In the genomic region with DNA sequence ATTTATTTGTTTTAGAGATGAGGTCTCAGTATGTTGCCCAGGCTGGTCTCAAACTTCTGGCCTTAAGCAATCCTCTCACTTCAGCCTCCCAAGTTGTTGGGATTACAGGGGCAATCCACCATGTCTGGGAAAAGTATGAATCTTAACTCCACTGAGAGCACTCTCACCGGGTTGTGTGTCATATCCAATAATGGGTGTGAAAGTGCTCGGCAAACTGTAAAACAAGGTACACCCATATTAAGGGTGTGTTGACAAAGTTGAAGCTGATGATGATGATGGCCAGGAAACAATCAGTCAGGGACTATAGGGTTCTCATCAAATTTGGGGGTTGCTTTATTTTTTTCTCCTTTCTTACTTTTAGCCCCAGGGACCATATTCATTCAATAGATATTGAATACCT, we compare ENCODE assay signal across 23 cellular contexts. TPM values are rescaled to one million over a fixed set of nuclear protein-coding genes. Genes with fewer than 3 reads are reported as not detected.
"Had no signal": no experiment of that assay in that cellular context is flagged by ENCODE, and none has a peak within 500 bp of the region (broad histone marks: within the 10 kb centered on the region; RNA-seq: fewer than 3 reads in every experiment).

No MANE protein-coding gene starts in this region.

- H3K9ac ChIP-seq: parathyroid adenoma had no signal

- ATAC-seq: gastrocnemius medialis; right cardiac atrium; stimulated activated naive B cell treated with anti-CD40 and anti-IgM and Interleukin-4, amounts not matched to agents 10 μg/mL and 1 μg/mL and 100 μg/mL, for 72 hours; WTC11 had no signal

- H3K4me3 ChIP-seq: dorsolateral prefrontal cortex, esophagus squamous epithelium, gastrocnemius medialis, thoracic aorta had no signal

- H3K79me2 ChIP-seq: parathyroid adenoma had no signal

- FAIRE-seq: astrocyte had no signal

- H3K27ac ChIP-seq: dorsolateral prefrontal cortex, esophagus squamous epithelium, gastrocnemius medialis, parathyroid adenoma, thoracic aorta had no signal

- H3K36me3 ChIP-seq: esophagus squamous epithelium, gastrocnemius medialis, thoracic aorta had no signal

- DNase-seq: activated CD8-positive, alpha-beta memory T cell treated with anti-CD3 and anti-CD28 coated beads for 24 hours; activated CD8-positive, alpha-beta memory T cell treated with anti-CD3 and anti-CD28 coated beads, Interleukin-2, amount 50 U/mL, for 4 hours; activated naive CD4-positive, alpha-beta T cell; activated T-cell treated with anti-CD3 and anti-CD28 coated beads, Interleukin-2, amount 50 U/mL, for 24 hours; central memory CD4-positive, alpha-beta T cell; dorsolateral prefrontal cortex; esophagus squamous epithelium; gastrocnemius medialis; hypothalamus; nephron progenitor cell; nucleus accumbens; right cardiac atrium; stimulated activated CD4-positive, alpha-beta T cell treated with anti-CD3 and anti-CD28 coated beads, Interleukin-12 subunit alpha, Interleukin-12 subunit beta, amount 100 ng/mL, for 4 hours; stimulated activated CD4-positive, alpha-beta T cell treated with anti-CD3 and anti-CD28 coated beads, Interleukin-1b, Interleukin-23, amount 100 ng/mL, for 48 hours; stimulated activated naive B cell treated with anti-CD40 and anti-IgM and Interleukin-4, amounts not matched to agents 10 μg/mL and 1 μg/mL and 100 μg/mL, for 72 hours; T-helper 9 cell had no signal

- H3K4me1 ChIP-seq: gastrocnemius medialis had no signal

- H3K9me3 ChIP-seq: gastrocnemius medialis, thoracic aorta had no signal

RNA-seq across cellular contexts. Expression of gene TMC5, which starts 25.3 kb away (rescaled TPM):
- total RNA-seq: activated T-helper 2 cell treated with anti-CD3 and anti-CD28 coated beads, Interferon-gamma antibody, Interleukin-2, Interleukin-4, amounts not matched to agents 10 μg/mL and 5 μg/mL and 100 μg/mL, durations not matched to agents 14 hours and 24 hours and 36 hours; pulmonary artery endothelial cell; T-helper 1 cell treated with Interleukin-12 subunit alpha and Interleukin-12 subunit beta and Interleukin-4 antibody, amounts not matched to agents 30 ng/mL and 1 ng/mL, for 36 hours had no signal
